Comparison of ENCODE assay signal across 8 cellular contexts in genomic region chr9:136799079-136799853, GRCh38. TPM values are rescaled to one million over a fixed set of nuclear protein-coding genes. Genes with fewer than 3 reads are reported as not detected.
DNase-seq lines count a peak whose midpoint lies in the region; ATAC-seq, FAIRE-seq and TF ChIP-seq lines count a peak whose summit lies in the region.

No MANE protein-coding gene starts in this region.

- no peak overlapping the region for H2BK12ac ChIP-seq in H1 (ENCODE audit: low read depth, low read length)

- no peak overlapping the region for H3K14ac ChIP-seq in H1 (ENCODE audit: insufficient read length)

- no peaks in the 10 kb centered on the region for H3K79me2 ChIP-seq in H1 (ENCODE audit: control insufficient read depth in 1 of 2, insufficient read depth in 2 of 2, low read length in 2 of 2)
- H3K79me2 ChIP-seq in parathyroid adenoma: no peaks in the 10 kb centered on the region

- no peaks in the 10 kb centered on the region for H3K36me3 ChIP-seq in ES-I3 (ENCODE audit: insufficient read depth, low read length)
- no peaks in the 10 kb centered on the region for H3K36me3 ChIP-seq in H1 (ENCODE audit: control insufficient read depth in 2 of 4, insufficient read depth in 4 of 4, low read length in 3 of 4)
- H3K36me3 ChIP-seq in parathyroid adenoma (ENCODE audit: control insufficient read depth, insufficient read depth, low read length): no peaks in the 10 kb centered on the region

- no peak overlapping the region for H4K5ac ChIP-seq in H1 (ENCODE audit: insufficient read length, low read depth, low read length)

- CTCF ChIA-PET in H1 (lab: Charles Lee; ENCODE audit: partially characterized antibody): interaction anchor here (1.1 to 2.5 kb wide), 7 partner anchors 9 to 85 kb away, joined by 3 to 10 read pairs (median 4); partner anchors contain the start of gene AJM1

- H3K23ac ChIP-seq in H1 (ENCODE audit: insufficient read length): no peak overlapping the region

- H3K9me3 ChIP-seq in ES-I3 (ENCODE audit: control insufficient read depth, insufficient read depth, low read length): no peaks in the 10 kb centered on the region
- H3K9me3 ChIP-seq in H1 (ENCODE audit: insufficient read depth in 2 of 2, low read depth in 1 of 2, low read length in 1 of 2): no peaks in the 10 kb centered on the region
- no peaks in the 10 kb centered on the region for H3K9me3 ChIP-seq in parathyroid adenoma (ENCODE audit: control insufficient read depth, low read length)

- no peak overlapping the region; the same call in 1 of the 2 replicates for H4K8ac ChIP-seq in H1 (ENCODE audit: extremely low read depth, insufficient read depth, low read length)

- no peak for FAIRE-seq in H1 (lab: Jason Lieb, UNC)

- H3K4ac ChIP-seq in H1 (replicated peaks; ENCODE audit: insufficient read length, low read depth, low read length): no peak overlapping the region

- H3K4me1 ChIP-seq in ES-I3 (ENCODE audit: insufficient read depth, low read length) (peaks cover 12% of the 10 kb centered on the region), H1 (replicated peaks in 1 of 4; ENCODE audit: control insufficient read depth in 3 of 4, insufficient read depth in 4 of 4, low read length in 3 of 4) (peaks cover 0 to 17% (median 10%) of the 10 kb centered on the region in 4 experiments; a peak in 6 of 7 replicates), parathyroid adenoma (no peaks in the 10 kb centered on the region)

- H3K4me3 ChIP-seq in H1 (ENCODE audit: extremely low read depth in 1 of 4, insufficient read depth in 2 of 4, low read depth in 3 of 4, low read length in 4 of 4) (peak overlapping the region; percentile 52 to 76 (median 61)), parathyroid adenoma (ENCODE audit: low read depth, low read length) (peak overlapping the region; percentile 64)

- TF ChIP-seq RAD21 in H1 (IDR thresholded peaks at IDR 0.05 in 1 of 2, conservative IDR thresholded peaks at IDR 0.05 in 1 of 2; ENCODE audit: low read depth in 2 of 2, low read length in 2 of 2): no peak

- ATAC-seq in HG03097 (IDR thresholded peaks at IDR 0.05; ENCODE audit: low FRiP score, unreplicated experiment) (no peak), HG03175 (IDR thresholded peaks at IDR 0.05; ENCODE audit: unreplicated experiment) (no peak)

- no peak overlapping the region for H2BK15ac ChIP-seq in H1 (ENCODE audit: low read length)

- no peak overlapping the region for H3K27ac ChIP-seq in H1 (ENCODE audit: low read depth, low read length)
- no peak overlapping the region for H3K27ac ChIP-seq in parathyroid adenoma

- peak overlapping the region; percentile 68; the same call in 1 of the 2 replicates for H3K9ac ChIP-seq in ES-I3 (ENCODE audit: low read depth, low read length)
- no peak overlapping the region; a peak in 1 of 7 replicates for H3K9ac ChIP-seq in H1 (replicated peaks in 1 of 4; ENCODE audit: extremely low read depth in 1 of 4, low read depth in 3 of 4, low read length in 3 of 4)
- no peak overlapping the region for H3K9ac ChIP-seq in parathyroid adenoma

- H3K79me1 ChIP-seq in H1 (ENCODE audit: low read depth, low read length): no peaks in the 10 kb centered on the region; the same call in 1 of the 2 replicates

- no peak overlapping the region for H4K91ac ChIP-seq in H1 (replicated peaks; ENCODE audit: insufficient read length, low read length)

- no peak for TF ChIP-seq EP300 in H1 (IDR thresholded peaks at IDR 0.05; ENCODE audit: borderline replicate concordance in 1 of 2, low read depth in 2 of 2, low read length in 2 of 2)

- peak overlapping the region; percentile 71 for H3K18ac ChIP-seq in H1 (ENCODE audit: extremely low read depth, low read length)

- H2AFZ ChIP-seq in H1 (ENCODE audit: low read length) (no peak overlapping the region), parathyroid adenoma (peak overlapping the region; percentile 22)

- peaks cover 0 to 21% (median 11%) of the 10 kb centered on the region in 4 experiments; a peak in 5 of 7 replicates for H3K27me3 ChIP-seq in H1 (replicated peaks in 1 of 4; ENCODE audit: control insufficient read depth in 3 of 4, extremely low read depth in 1 of 4, insufficient read depth in 3 of 4, low read length in 3 of 4)
- H3K27me3 ChIP-seq in parathyroid adenoma (ENCODE audit: control insufficient read depth, insufficient read depth, low read length): no peaks in the 10 kb centered on the region

- H3K4me2 ChIP-seq in H1 (ENCODE audit: insufficient read depth in 1 of 2, low read depth in 2 of 2, low read length in 2 of 2): peak overlapping the region; percentile 88 to 93
- peak overlapping the region; percentile 86 for H3K4me2 ChIP-seq in parathyroid adenoma (ENCODE audit: low read length)

- 59% methylated on average over 31 of the region's 35 CpGs; no CpG with 5 or more reads in 1 of the 2 experiments for WGBS in H1 (ENCODE audit: extremely low coverage in 1 of 2, insufficient coverage in 1 of 2, insufficient read length in 1 of 2, insufficient replicate concordance in 2 of 2, low coverage in 1 of 2, low lambda C conversion rate in 2 of 2, missing lambda C conversion rate in 1 of 2), 2 experiments

- no peak overlapping the region for H2BK5ac ChIP-seq in H1 (ENCODE audit: low read depth, low read length)

- DNase-seq in NCI-H2196 (lab: John Stamatoyannopoulos, UW; ENCODE audit: unreplicated experiment) (peak; percentile 68), H1 (ENCODE audit: low read depth in 1 of 2, low spot score in 2 of 2) (no peak), NCI-H1436 (lab: John Stamatoyannopoulos, UW) (no peak)
- no peak for DNase-seq in stimulated activated CD4-positive, alpha-beta T cell treated with anti-CD3 and anti-CD28 coated beads, Interleukin-2, amount 100 ng/mL, for 48 hours

- H2AK5ac ChIP-seq in H1 (ENCODE audit: low read depth, low read length): no peak overlapping the region

- peaks cover 0 to 2% of the 10 kb centered on the region in 2 experiments for H4K20me1 ChIP-seq in H1 (replicated peaks in 1 of 2; ENCODE audit: control insufficient read depth in 1 of 2, insufficient read depth in 2 of 2, low read length in 2 of 2)

- POLR2A ChIA-PET in H1 (lab: Charles Lee; ENCODE audit: partially characterized antibody): interaction anchor here (0.9 to 2.2 kb wide), 3 partner anchors 9 to 71 kb away, joined by 3 to 12 read pairs (median 4); partner anchors contain the start of gene RABL6

- H2BK120ac ChIP-seq in H1 (replicated peaks; ENCODE audit: low read depth, low read length): no peak overlapping the region

- H3K56ac ChIP-seq in H1 (replicated peaks; ENCODE audit: insufficient read length, low read depth, low read length): no peak overlapping the region

- TF ChIP-seq CTCF in H1 (IDR thresholded peaks at IDR 0.05; ENCODE audit: control extremely low read depth in 1 of 3, insufficient read depth in 1 of 3, low read depth in 1 of 3, low read length in 3 of 3) (no peak), parathyroid adenoma (IDR thresholded peaks at IDR 0.05) (no peak)

- TF ChIP-seq POLR2A in H1 (IDR thresholded peaks at IDR 0.05; ENCODE audit: control extremely low read depth in 1 of 2, low read depth in 2 of 2, low read length in 2 of 2): no peak

- no peak overlapping the region for H2BK20ac ChIP-seq in H1 (ENCODE audit: low read length)

- peaks cover 15% of the 10 kb centered on the region; the same call in 1 of the 2 replicates for H3K23me2 ChIP-seq in H1 (ENCODE audit: low read depth, low read length)

RNA-seq across cellular contexts. Expression of gene CCDC183, which starts 3.1 kb away (rescaled TPM):
- total RNA-seq in H1 (2021; fragmentation: NEBNext Ultra II Directional; extraction: Animal tissue kit (Norgen Biotek cat#: 25700)): 0.78 and 1.6 TPM in 2 replicates
- polyA plus RNA-seq in H1 (2011; rRNA removed): 0.51 and 1.1 TPM in 2 replicates
- polyA plus RNA-seq in H1 (2011; cell fraction: cytosol; rRNA removed): 1.8 TPM
- polyA plus RNA-seq in H1 (2011; cell fraction: nucleus; rRNA removed): 9.9 TPM
- polyA plus RNA-seq in H1 (2012, experiment 1 of 2): 2.0 to 2.4 TPM (median 2.2 TPM) in 4 replicates
- 0.16 TPM for polyA plus RNA-seq in H1 (2012, experiment 2 of 2)
- 0.91 TPM for polyA plus RNA-seq in H1 (2013, experiment 1 of 2)
- 1.4 TPM for polyA plus RNA-seq in H1 (2013, experiment 2 of 2)
- polyA minus RNA-seq in H1 (2011; rRNA and poly(A)+ RNA removed): 0.44 and 0.59 TPM in 2 replicates
- polyA minus RNA-seq in H1 (2011; cell fraction: cytosol; rRNA and poly(A)+ RNA removed): not detected
- polyA minus RNA-seq in H1 (2011; cell fraction: nucleus; rRNA and poly(A)+ RNA removed): 1.4 TPM

RNA-seq across cellular contexts. Expression of gene TMEM141, which starts 8.1 kb away (rescaled TPM):
- total RNA-seq in H1 (2021; fragmentation: NEBNext Ultra II Directional; extraction: Animal tissue kit (Norgen Biotek cat#: 25700)): 50.6 and 51.1 TPM in 2 replicates
- 137 and 140 TPM in 2 replicates for polyA plus RNA-seq in H1 (2011; rRNA removed)
- 121 TPM for polyA plus RNA-seq in H1 (2011; cell fraction: cytosol; rRNA removed)
- 84.2 TPM for polyA plus RNA-seq in H1 (2011; cell fraction: nucleus; rRNA removed)
- 43.0 to 79.6 TPM (median 72.6 TPM) in 4 replicates for polyA plus RNA-seq in H1 (2012, experiment 1 of 2)
- 108 TPM for polyA plus RNA-seq in H1 (2012, experiment 2 of 2)
- 44.8 TPM for polyA plus RNA-seq in H1 (2013, experiment 1 of 2)
- 44.7 TPM for polyA plus RNA-seq in H1 (2013, experiment 2 of 2)
- 15.6 and 18.5 TPM in 2 replicates for polyA minus RNA-seq in H1 (2011; rRNA and poly(A)+ RNA removed)
- polyA minus RNA-seq in H1 (2011; cell fraction: cytosol; rRNA and poly(A)+ RNA removed): 17.9 TPM
- 27.5 TPM for polyA minus RNA-seq in H1 (2011; cell fraction: nucleus; rRNA and poly(A)+ RNA removed)

RNA-seq across cellular contexts. Expression of gene RABL6, which starts 8.5 kb away (rescaled TPM):
- total RNA-seq in H1 (2021; fragmentation: NEBNext Ultra II Directional; extraction: Animal tissue kit (Norgen Biotek cat#: 25700)): 129 and 130 TPM in 2 replicates
- 70.1 and 98.6 TPM in 2 replicates for polyA plus RNA-seq in H1 (2011; rRNA removed)
- polyA plus RNA-seq in H1 (2011; cell fraction: cytosol; rRNA removed): 87.7 TPM
- 257 TPM for polyA plus RNA-seq in H1 (2011; cell fraction: nucleus; rRNA removed)
- 109 to 142 TPM (median 126 TPM) in 4 replicates for polyA plus RNA-seq in H1 (2012, experiment 1 of 2)
- 170 TPM for polyA plus RNA-seq in H1 (2012, experiment 2 of 2)
- 86.2 TPM for polyA plus RNA-seq in H1 (2013, experiment 1 of 2)
- polyA plus RNA-seq in H1 (2013, experiment 2 of 2): 82.0 TPM
- 61.8 and 85.2 TPM in 2 replicates for polyA minus RNA-seq in H1 (2011; rRNA and poly(A)+ RNA removed)
- polyA minus RNA-seq in H1 (2011; cell fraction: cytosol; rRNA and poly(A)+ RNA removed): 49.0 TPM
- polyA minus RNA-seq in H1 (2011; cell fraction: nucleus; rRNA and poly(A)+ RNA removed): 101 TPM

RNA-seq across cellular contexts. Expression of gene LCN15, which starts 34.9 kb away (rescaled TPM):
- 0.47 and 0.61 TPM in 2 replicates for total RNA-seq in H1 (2021; fragmentation: NEBNext Ultra II Directional; extraction: Animal tissue kit (Norgen Biotek cat#: 25700))
- polyA plus RNA-seq in H1 (2011; rRNA removed): 0.08 and 0.25 TPM in 2 replicates
- polyA plus RNA-seq in H1 (2011; cell fraction: cytosol; rRNA removed): 0.16 TPM
- polyA plus RNA-seq in H1 (2011; cell fraction: nucleus; rRNA removed): 0.39 TPM
- 0.28 to 0.73 TPM (median 0.38 TPM) in 4 replicates for polyA plus RNA-seq in H1 (2012, experiment 1 of 2)
- polyA plus RNA-seq in H1 (2012, experiment 2 of 2): 0.80 TPM
- 0.18 TPM for polyA plus RNA-seq in H1 (2013, experiment 1 of 2)
- 0.22 TPM for polyA plus RNA-seq in H1 (2013, experiment 2 of 2)
- polyA minus RNA-seq in H1 (2011; rRNA and poly(A)+ RNA removed): not detected in 2 replicates
- polyA minus RNA-seq in H1 (2011; cell fraction: cytosol; rRNA and poly(A)+ RNA removed): not detected
- polyA minus RNA-seq in H1 (2011; cell fraction: nucleus; rRNA and poly(A)+ RNA removed): 0.30 TPM

RNA-seq across cellular contexts. Expression of gene LCN8, which starts 41.2 kb away (rescaled TPM):
- total RNA-seq in H1 (2021; fragmentation: NEBNext Ultra II Directional; extraction: Animal tissue kit (Norgen Biotek cat#: 25700)): not detected in 2 replicates
- polyA plus RNA-seq in H1 (2011; rRNA removed): 0.14 TPM in 1 of 2 replicates, not detected in the other
- polyA plus RNA-seq in H1 (2011; cell fraction: cytosol; rRNA removed): 0.05 TPM
- polyA plus RNA-seq in H1 (2011; cell fraction: nucleus; rRNA removed): 0.31 TPM
- polyA plus RNA-seq in H1 (2012, experiment 1 of 2): 0.07 TPM in 1 of 4 replicates, not detected in the others
- not detected for polyA plus RNA-seq in H1 (2012, experiment 2 of 2)
- not detected for polyA plus RNA-seq in H1 (2013, experiment 1 of 2)
- polyA plus RNA-seq in H1 (2013, experiment 2 of 2): 0.02 TPM
- polyA minus RNA-seq in H1 (2011; rRNA and poly(A)+ RNA removed): not detected in 2 replicates
- not detected for polyA minus RNA-seq in H1 (2011; cell fraction: cytosol; rRNA and poly(A)+ RNA removed)
- not detected for polyA minus RNA-seq in H1 (2011; cell fraction: nucleus; rRNA and poly(A)+ RNA removed)
